ENCODE assay signal across 14 cellular contexts in genomic region chr17:38697061-38697820, GRCh38. TPM values are rescaled to one million over a fixed set of nuclear protein-coding genes. Genes with fewer than 3 reads are reported as not detected.
A peak's percentile ranks its signal among the peaks of the same experiment; 100 is the strongest.
DNase-seq lines count a peak whose midpoint lies in the region; ATAC-seq and TF ChIP-seq lines count a peak whose summit lies in the region.
"Had no signal": no experiment of that assay in that cellular context is flagged by ENCODE, and none has a peak within 500 bp of the region (broad histone marks: within the 10 kb centered on the region; RNA-seq: fewer than 3 reads in every experiment).

No MANE protein-coding gene starts in this region.

- CTCF ChIA-PET in CD4-positive, alpha-beta T cell (lab: Charles Lee), result no interaction called here

- H3K4me1 Mint-ChIP-seq in T-helper 2 cell treated with Interferon-gamma antibody and Interleukin-4, amounts not matched to agents 5 μg/mL and 100 μg/mL, for 36 hours (ENCODE audit: low read depth), result peaks cover 31% of the 10 kb centered on the region
- H3K4me1 Mint-ChIP-seq in CD4-positive, alpha-beta T cell (ENCODE audit: low read depth), result peaks cover 25% of the 10 kb centered on the region
- H3K4me1 Mint-ChIP-seq in T-helper 17 cell (peaks cover 33% of the 10 kb centered on the region), memory B cell (peaks cover 16% of the 10 kb centered on the region)

- H3K4me3 Mint-ChIP-seq in T-helper 2 cell treated with Interferon-gamma antibody and Interleukin-4, amounts not matched to agents 5 μg/mL and 100 μg/mL, for 36 hours, result peak overlapping the region; percentile 16
- H3K4me3 Mint-ChIP-seq in CD4-positive, alpha-beta T cell, result peak overlapping the region; percentile 30
- H3K4me3 Mint-ChIP-seq in T-helper 17 cell, result peak overlapping the region; percentile 71
- no peak overlapping the region for H3K4me3 Mint-ChIP-seq in memory B cell

- intact Hi-C loops in CD4-positive, alpha-beta T cell (cut with DNase I, micrococcal nuclease), result loop anchor here in 1 of 2 experiments (5.0 kb wide), 1 partner anchor 35 kb away; the partner anchor contains the start of gene CISD3

- H3K9me3 ChIP-seq in CD4-positive, alpha-beta T cell (ENCODE audit: control insufficient read depth, low read length), result no peaks in the 10 kb centered on the region
- H3K9me3 ChIP-seq in T-helper 17 cell (ENCODE audit: control insufficient read depth, low read length, poor library complexity, severe bottlenecking), result no peaks in the 10 kb centered on the region
- H3K9me3 ChIP-seq in WERI-Rb-1 (ENCODE audit: severe bottlenecking), result no peaks in the 10 kb centered on the region

- no peaks in the 10 kb centered on the region for H3K9me3 Mint-ChIP-seq in T-helper 2 cell treated with Interferon-gamma antibody and Interleukin-4, amounts not matched to agents 5 μg/mL and 100 μg/mL, for 36 hours
- H3K9me3 Mint-ChIP-seq in CD4-positive, alpha-beta T cell, result no peaks in the 10 kb centered on the region
- no peaks in the 10 kb centered on the region for H3K9me3 Mint-ChIP-seq in memory B cell

- no peaks in the 10 kb centered on the region for H3K36me3 ChIP-seq in WERI-Rb-1

- H3K27me3 ChIP-seq in CD4-positive, alpha-beta T cell (ENCODE audit: control insufficient read depth, insufficient read depth, low read length), result no peaks in the 10 kb centered on the region
- peaks cover 4% of the 10 kb centered on the region for H3K27me3 ChIP-seq in foreskin keratinocyte
- no peaks in the 10 kb centered on the region for H3K27me3 ChIP-seq in WERI-Rb-1 (ENCODE audit: insufficient read depth, low read depth, severe bottlenecking)

- H3K27ac Mint-ChIP-seq in T-helper 2 cell treated with Interferon-gamma antibody and Interleukin-4, amounts not matched to agents 5 μg/mL and 100 μg/mL, for 36 hours, result peak overlapping the region; percentile 57
- H3K27ac Mint-ChIP-seq in CD4-positive, alpha-beta T cell, result peak overlapping the region; percentile 73
- H3K27ac Mint-ChIP-seq in T-helper 17 cell (peak overlapping the region; percentile 97), memory B cell (peak overlapping the region; percentile 3)

- no peaks in the 10 kb centered on the region for H3K4me1 ChIP-seq in foreskin keratinocyte

- H3K4me3 ChIP-seq in WERI-Rb-1 (ENCODE audit: low read depth, low read length), result no peak overlapping the region

- no peak for DNase-seq in T-helper 2 cell treated with Interferon-gamma antibody and Interleukin-4, amounts not matched to agents 5 μg/mL and 100 μg/mL, for 36 hours (ENCODE audit: low spot score)
- no peak for DNase-seq in T-helper 2 cell
- DNase-seq in CD4-positive, alpha-beta T cell, result no peak
- DNase-seq in T-helper 17 cell, result no peak
- DNase-seq in memory B cell (ENCODE audit: low spot score in 2 of 2), result no peak
- no peak for DNase-seq in foreskin keratinocyte
- DNase-seq in WERI-Rb-1, result no peak
- DNase-seq in activated gamma-delta T cell (lab: John Stamatoyannopoulos, UW), result no peak
- DNase-seq: ACHN; activated effector memory CD4-positive, alpha-beta T cell treated with Interleukin-2 at 50 U/mL for 16 hours; NCI-H1436 treated with DMSO at 0.1 percent for 48 hours; NCI-H446; small intestine; stimulated activated CD4-positive, alpha-beta T cell treated with anti-CD3 and anti-CD28 coated beads, Interleukin-4, amount 100 ng/mL, for 4 hours had no signal

- H3K27me3 Mint-ChIP-seq in T-helper 2 cell treated with Interferon-gamma antibody and Interleukin-4, amounts not matched to agents 5 μg/mL and 100 μg/mL, for 36 hours (ENCODE audit: low read depth), result no peaks in the 10 kb centered on the region
- no peaks in the 10 kb centered on the region for H3K27me3 Mint-ChIP-seq in CD4-positive, alpha-beta T cell
- H3K27me3 Mint-ChIP-seq in T-helper 17 cell (no peaks in the 10 kb centered on the region), memory B cell (no peaks in the 10 kb centered on the region)

- peak; percentile 17 for ATAC-seq in CD4-positive, alpha-beta T cell (ENCODE audit: poor library complexity)
- ATAC-seq in T-helper 17 cell (no peak), memory B cell (ENCODE audit: low read depth) (no peak), foreskin keratinocyte (no peak)

- TF ChIP-seq CTCF in CD4-positive, alpha-beta T cell (IDR thresholded peaks at IDR 0.05), result no peak
- no peak for TF ChIP-seq CTCF in foreskin keratinocyte (conservative IDR thresholded peaks at IDR 0.05)
- TF ChIP-seq CTCF in WERI-Rb-1 (IDR thresholded peaks at IDR 0.05; ENCODE audit: low read depth, low read length), result no peak

- POLR2A ChIA-PET in CD4-positive, alpha-beta T cell (lab: Charles Lee), result interaction anchor here (1.4 kb wide), 1 partner anchor 31 kb away, joined by 8 read pairs; no protein-coding TSS in a partner anchor

- H3K36me3 Mint-ChIP-seq in T-helper 2 cell treated with Interferon-gamma antibody and Interleukin-4, amounts not matched to agents 5 μg/mL and 100 μg/mL, for 36 hours (ENCODE audit: low read depth), result no peaks in the 10 kb centered on the region
- H3K36me3 Mint-ChIP-seq in CD4-positive, alpha-beta T cell (ENCODE audit: low read depth), result peaks cover 7% of the 10 kb centered on the region
- H3K36me3 Mint-ChIP-seq in T-helper 17 cell (ENCODE audit: low read depth), result peaks cover 4% of the 10 kb centered on the region
- no peaks in the 10 kb centered on the region for H3K36me3 Mint-ChIP-seq in memory B cell

- H3K27ac ChIP-seq in CD4-positive, alpha-beta T cell (ENCODE audit: low read depth, low read length), result no peak overlapping the region
- H3K27ac ChIP-seq in foreskin keratinocyte (no peak overlapping the region), WERI-Rb-1 (no peak overlapping the region)

RNA-seq across cellular contexts. Expression of gene MLLT6, which starts 7.8 kb away (rescaled TPM):
- 100 to 1,000 TPM; 321 to 324 TPM for total RNA-seq in CD4-positive, alpha-beta T cell
- total RNA-seq in T-helper 17 cell, result 100 to 1,000 TPM; 304 to 334 TPM
- 25.6 and 28.8 TPM in 2 replicates for total RNA-seq in foreskin keratinocyte
- polyA plus RNA-seq in foreskin keratinocyte, result 12.3 and 12.8 TPM in 2 replicates

RNA-seq across cellular contexts. Expression of gene EPOP, which starts 22.5 kb away (rescaled TPM):
- total RNA-seq in CD4-positive, alpha-beta T cell, result under 1 TPM; 0.16 to 0.34 TPM
- total RNA-seq in T-helper 17 cell (1 to 10 TPM in 1 of 2 donors, under 1 TPM in 1; 0.60 to 1.1 TPM), foreskin keratinocyte (5.2 and 6.5 TPM in 2 replicates)
- 4.6 and 6.5 TPM in 2 replicates for polyA plus RNA-seq in foreskin keratinocyte

RNA-seq across cellular contexts. Expression of gene CISD3, which starts 32.9 kb away (rescaled TPM):
- total RNA-seq in CD4-positive, alpha-beta T cell, result 1 to 10 TPM; 4.7 to 5.7 TPM
- 10 to 100 TPM; 12.0 to 12.8 TPM for total RNA-seq in T-helper 17 cell
- total RNA-seq in foreskin keratinocyte, result 23.2 and 27.2 TPM in 2 replicates
- 62.4 and 68.4 TPM in 2 replicates for polyA plus RNA-seq in foreskin keratinocyte

RNA-seq across cellular contexts. Expression of gene PCGF2, which starts 50.9 kb away (rescaled TPM):
- total RNA-seq in CD4-positive, alpha-beta T cell, result not detected
- total RNA-seq in T-helper 17 cell, result not detected
- total RNA-seq in foreskin keratinocyte, result 12.8 and 15.0 TPM in 2 replicates
- 37.4 and 41.2 TPM in 2 replicates for polyA plus RNA-seq in foreskin keratinocyte

RNA-seq across cellular contexts. Expression of gene PSMB3, which starts 55.3 kb away (rescaled TPM):
- total RNA-seq in CD4-positive, alpha-beta T cell, result 10 to 100 TPM; 46.6 to 55.0 TPM
- 10 to 100 TPM; 78.5 to 85.5 TPM for total RNA-seq in T-helper 17 cell
- 264 and 287 TPM in 2 replicates for total RNA-seq in foreskin keratinocyte
- polyA plus RNA-seq in foreskin keratinocyte, result 382 and 384 TPM in 2 replicates

Comparison
In these comparisons a context has a peak if more than half of its experiments do, and no peak if none do; other contexts are left out.
1. H3K27ac Mint-ChIP-seq: peak in every context shown above with its lines; median percentile 97 in T-helper 17 cell; 73 in CD4-positive, alpha-beta T cell; 57 in T-helper 2 cell treated with Interferon-gamma antibody and Interleukin-4, amounts not matched to agents 5 μg/mL and 100 μg/mL, for 36 hours; 3 in memory B cell.
2. RNA of gene MLLT6, which starts 7.8 kb away (total RNA-seq): 304 to 334 TPM in T-helper 17 cell and 321 to 324 TPM in CD4-positive, alpha-beta T cell; 25.6 to 28.8 TPM in foreskin keratinocyte; every median in the first group is over 10 times any median in the second.